ENCODE assay signal across 14 cellular contexts in genomic region chr7:148706368-148706767, GRCh38.
"Had no signal": no experiment of that assay in that cellular context is flagged by ENCODE, and none has a peak within 500 bp of the region (broad histone marks: within the 10 kb centered on the region; RNA-seq: fewer than 3 reads in every experiment).

No MANE protein-coding gene starts in this region.

- H3K9me3 ChIP-seq: adrenal gland, gastroesophageal sphincter had no signal

- H3K36me3 ChIP-seq: adrenal gland, gastroesophageal sphincter had no signal

- ATAC-seq: gastroesophageal sphincter; right cardiac atrium; stimulated activated naive CD8-positive, alpha-beta T cell treated with anti-CD3 and anti-CD28 coated beads, Interleukin-15, amount 100 ng/mL, for 72 hours had no signal

- H3K27ac Mint-ChIP-seq: nephron progenitor cell; progenitor cell of endocrine pancreas; T-helper 1 cell treated with Interleukin-12 subunit alpha and Interleukin-12 subunit beta and Interleukin-4 antibody, amounts not matched to agents 30 μg/mL and 1 μg/mL, for 36 hours had no signal

- H3K27ac ChIP-seq: adrenal gland, dorsolateral prefrontal cortex, gastroesophageal sphincter, skin epidermis had no signal

- H3K27me3 Mint-ChIP-seq: progenitor cell of endocrine pancreas; stimulated activated naive CD8-positive, alpha-beta T cell treated with anti-CD3 and anti-CD28 coated beads, Interleukin-15, amount 100 ng/mL, for 72 hours had no signal

- H3K9me3 Mint-ChIP-seq: nephron progenitor cell; stimulated activated naive CD8-positive, alpha-beta T cell treated with anti-CD3 and anti-CD28 coated beads, Interleukin-15, amount 100 ng/mL, for 72 hours; T-helper 1 cell treated with Interleukin-12 subunit alpha and Interleukin-12 subunit beta and Interleukin-4 antibody, amounts not matched to agents 30 μg/mL and 1 μg/mL, for 36 hours had no signal

- H3K4me3 ChIP-seq: adrenal gland, dorsolateral prefrontal cortex, gastroesophageal sphincter, skin epidermis had no signal

- H3K4me3 Mint-ChIP-seq: nephron progenitor cell; stimulated activated naive CD8-positive, alpha-beta T cell treated with anti-CD3 and anti-CD28 coated beads, Interleukin-15, amount 100 ng/mL, for 72 hours; T-helper 1 cell treated with Interleukin-12 subunit alpha and Interleukin-12 subunit beta and Interleukin-4 antibody, amounts not matched to agents 30 μg/mL and 1 μg/mL, for 36 hours had no signal

- H3K27me3 ChIP-seq: adrenal gland, dorsolateral prefrontal cortex, gastroesophageal sphincter had no signal

- DNase-seq: activated CD4-positive, CD25-positive, alpha-beta regulatory T cell; activated naive CD4-positive, alpha-beta T cell treated with Interleukin-2 at 50 U/mL for 16 hours; activated T-cell treated with anti-CD3 and anti-CD28 coated beads for 4 hours; adrenal gland; dorsolateral prefrontal cortex; hippocampal formation; mesendoderm; nephron progenitor cell; right cardiac atrium; stimulated activated naive CD8-positive, alpha-beta T cell treated with anti-CD3 and anti-CD28 coated beads, Interleukin-15, amount 100 ng/mL, for 72 hours had no signal
